Comparison of ENCODE assay signal across 8 cellular contexts in the genomic region with DNA sequence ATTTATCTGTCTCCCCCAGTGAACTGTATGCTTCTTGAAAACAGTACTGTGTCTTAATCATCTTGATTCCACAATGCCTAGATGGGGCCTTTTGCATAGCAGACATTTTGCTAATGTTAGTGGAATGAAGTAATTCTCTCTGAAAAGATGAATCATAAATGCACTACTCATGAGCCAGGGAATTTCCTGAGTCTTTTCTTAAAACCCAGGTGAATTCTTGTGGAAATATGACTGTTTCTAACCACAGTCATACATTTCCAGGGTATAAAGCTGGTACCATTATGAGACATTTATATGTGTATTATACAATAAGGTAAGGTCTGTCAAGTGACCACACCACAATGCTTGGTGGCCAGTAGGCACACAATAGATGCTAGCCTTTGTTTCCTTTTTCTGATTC. TPM values are rescaled to one million over a fixed set of nuclear protein-coding genes. Genes with fewer than 3 reads are reported as not detected.
DNase-seq lines count a peak whose midpoint lies in the region; ATAC-seq and TF ChIP-seq lines count a peak whose summit lies in the region.

No MANE protein-coding gene starts in this region.

- no peak overlapping the region for H3K9ac ChIP-seq in OCI-LY3 (ENCODE audit: low read length)
- H3K9ac ChIP-seq in fibroblast of lung (ENCODE audit: insufficient read depth, low read length) = no peak overlapping the region

- H3K36me3 Mint-ChIP-seq in stimulated activated naive CD8-positive, alpha-beta T cell treated with anti-CD3 and anti-CD28 coated beads, Interleukin-15, Interleukin-2, amounts not matched to agents 100 ng/mL and 50 ng/mL, for 24 hours (ENCODE audit: low read depth) = peaks cover 42% of the 10 kb centered on the region

- H3K4me3 ChIP-seq in OCI-LY3 (ENCODE audit: low read length) (no peak overlapping the region), fibroblast of lung (replicated peaks in 1 of 4; ENCODE audit: control extremely low read depth in 1 of 4, insufficient read depth in 1 of 4, low read depth in 3 of 4, low read length in 4 of 4) (no peak overlapping the region)

- peaks cover 10% of the 10 kb centered on the region for H3K36me3 ChIP-seq in OCI-LY3 (replicated peaks; ENCODE audit: low read depth, low read length)
- H3K36me3 ChIP-seq in fibroblast of lung (ENCODE audit: control insufficient read depth, insufficient read depth, low read length) = peaks cover 1% of the 10 kb centered on the region

- H3K4me1 Mint-ChIP-seq in stimulated activated naive CD8-positive, alpha-beta T cell treated with anti-CD3 and anti-CD28 coated beads, Interleukin-15, Interleukin-2, amounts not matched to agents 100 ng/mL and 50 ng/mL, for 24 hours (ENCODE audit: low read depth) = peaks cover 28% of the 10 kb centered on the region

- ATAC-seq in Right ventricle myocardium inferior = peak; percentile 8

- H3K27me3 Mint-ChIP-seq in stimulated activated naive CD8-positive, alpha-beta T cell treated with anti-CD3 and anti-CD28 coated beads, Interleukin-15, Interleukin-2, amounts not matched to agents 100 ng/mL and 50 ng/mL, for 24 hours = no peaks in the 10 kb centered on the region

- TF ChIP-seq CTCF in OCI-LY3 (IDR thresholded peaks at IDR 0.05; ENCODE audit: low read depth, low read length) (no peak), fibroblast of lung (conservative IDR thresholded peaks at IDR 0.05 in 1 of 2, IDR thresholded peaks at IDR 0.05 in 1 of 2; ENCODE audit: low read depth in 1 of 2, low read length in 2 of 2) (no peak)

- H2AFZ ChIP-seq in OCI-LY3 (ENCODE audit: low read depth, low read length) (no peak overlapping the region), fibroblast of lung (ENCODE audit: low read length) (no peak overlapping the region)

- intact Hi-C loops in Right ventricle myocardium inferior (cut with DNase I) = no loop called here
- intact Hi-C loops in cardiac septum (cut with DNase I) = loop anchor here (10.0 kb wide), 1 partner anchor 72 kb away; no protein-coding TSS in a partner anchor

- no peak for TF ChIP-seq POLR2A in erythroblast (IDR thresholded peaks at IDR 0.05; ENCODE audit: low read length)

- no peaks in the 10 kb centered on the region for H3K9me3 Mint-ChIP-seq in stimulated activated naive CD8-positive, alpha-beta T cell treated with anti-CD3 and anti-CD28 coated beads, Interleukin-15, Interleukin-2, amounts not matched to agents 100 ng/mL and 50 ng/mL, for 24 hours

- no peaks in the 10 kb centered on the region for H3K9me3 ChIP-seq in OCI-LY3 (ENCODE audit: insufficient read depth, low read length)
- no peaks in the 10 kb centered on the region for H3K9me3 ChIP-seq in fibroblast of lung (ENCODE audit: control insufficient read depth, insufficient read depth, low read depth, low read length)

- H3K27me3 ChIP-seq in OCI-LY3 (ENCODE audit: low read depth, low read length) (no peaks in the 10 kb centered on the region), fibroblast of lung (ENCODE audit: control insufficient read depth, insufficient read depth, low read length) (no peaks in the 10 kb centered on the region)

- H3K4me3 Mint-ChIP-seq in stimulated activated naive CD8-positive, alpha-beta T cell treated with anti-CD3 and anti-CD28 coated beads, Interleukin-15, Interleukin-2, amounts not matched to agents 100 ng/mL and 50 ng/mL, for 24 hours = no peak overlapping the region

- H3K27ac ChIP-seq in OCI-LY3 (ENCODE audit: low read length) (no peak overlapping the region; the same call in 1 of the 2 replicates), fibroblast of lung (ENCODE audit: insufficient read depth, low read length) (peak overlapping the region; percentile 73)

- H3K4me2 ChIP-seq in OCI-LY3 (ENCODE audit: low read length) = peak overlapping the region; percentile 14
- H3K4me2 ChIP-seq in fibroblast of lung (ENCODE audit: extremely low read depth, insufficient read depth, low read length) = peak overlapping the region; percentile 44

- peaks cover 38% of the 10 kb centered on the region for H3K4me1 ChIP-seq in OCI-LY3 (ENCODE audit: low read length)
- peaks cover 14% of the 10 kb centered on the region for H3K4me1 ChIP-seq in fibroblast of lung (ENCODE audit: control insufficient read depth, extremely low read depth, insufficient read depth, low read length)

- H4K20me1 ChIP-seq in OCI-LY3 (ENCODE audit: insufficient read depth, low read length) (no peaks in the 10 kb centered on the region), fibroblast of lung (ENCODE audit: control insufficient read depth, extremely low read depth, insufficient read depth, low read length) (no peaks in the 10 kb centered on the region)

- no peaks in the 10 kb centered on the region for H3K79me2 ChIP-seq in OCI-LY3 (ENCODE audit: low read length)
- no peaks in the 10 kb centered on the region for H3K79me2 ChIP-seq in fibroblast of lung (ENCODE audit: control insufficient read depth, insufficient read depth, low read length)

- H3K27ac Mint-ChIP-seq in stimulated activated naive CD8-positive, alpha-beta T cell treated with anti-CD3 and anti-CD28 coated beads, Interleukin-15, Interleukin-2, amounts not matched to agents 100 ng/mL and 50 ng/mL, for 24 hours = peak overlapping the region; percentile 56

- DNase-seq in Right ventricle myocardium inferior (ENCODE audit: missing footprints) (no peak), cardiac septum (ENCODE audit: low spot score) (no peak), fibroblast of lung (ENCODE audit: low read depth in 2 of 2) (peak; percentile 79 to 98), erythroblast (lab: John Stamatoyannopoulos, UW) (no peak), iPS-NIHi7 (ENCODE audit: extremely low spot score) (no peak)
- no peak for DNase-seq in activated effector memory CD4-positive, alpha-beta T cell treated with anti-CD3 and anti-CD28 coated beads, Interleukin-2, amount 50 U/mL, for 16 hours

RNA-seq across cellular contexts. Expression of a gene that starts 5.5 kb away (rescaled TPM):
- total RNA-seq in Right ventricle myocardium inferior (not detected), cardiac septum (not detected), fibroblast of lung (under 0.01 TPM in 1 of 2 replicates, not detected in the other)
- 0.07 and 0.54 TPM in 2 replicates for polyA plus RNA-seq in fibroblast of lung
- polyA plus RNA-seq in fibroblast of lung (2012) = 0.06 and 0.40 TPM in 2 replicates
- polyA minus RNA-seq in fibroblast of lung (ENCODE audit: low replicate concordance) = not detected in 2 replicates

Comparison
In these comparisons a context has a peak if more than half of its experiments do, and no peak if none do; other contexts are left out.
1. DNase-seq: peak in fibroblast of lung (2 of 2); none in Right ventricle myocardium inferior (single experiment), cardiac septum (single experiment), activated effector memory CD4-positive, alpha-beta T cell treated with anti-CD3 and anti-CD28 coated beads, Interleukin-2, amount 50 U/mL, for 16 hours (single experiment), erythroblast (0 of 2) and iPS-NIHi7 (single experiment).